ENCODE assay signal across 25 cellular contexts in the genomic region with DNA sequence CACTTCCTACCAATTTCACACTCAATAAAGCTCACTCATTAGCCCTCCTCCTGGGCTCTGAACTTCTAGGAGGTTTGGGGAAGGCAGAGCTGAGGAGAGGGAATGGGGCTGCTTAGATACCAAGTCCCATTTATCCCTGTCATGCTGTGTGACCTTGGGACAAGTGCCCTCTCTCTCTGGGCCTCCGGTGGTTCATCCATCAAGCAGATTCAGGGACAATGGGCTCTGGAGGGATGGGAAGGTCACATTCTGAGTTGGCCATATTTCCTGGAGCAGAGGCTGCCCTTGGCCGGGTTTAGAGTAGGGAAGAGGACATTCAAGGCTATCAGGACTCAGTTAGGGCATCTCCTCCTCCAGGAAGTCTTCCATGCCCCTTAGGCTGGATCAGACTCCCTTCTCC.
"Had no signal": no experiment of that assay in that cellular context is flagged by ENCODE, and none has a peak within 500 bp of the region (broad histone marks: within the 10 kb centered on the region; RNA-seq: fewer than 3 reads in every experiment).

No MANE protein-coding gene starts in this region.

- ATAC-seq: esophagus mucosa; gastrocnemius medialis; mucosa of descending colon; naive thymus-derived CD4-positive, alpha-beta T cell; stimulated activated memory B cell treated with anti-CD40 and anti-IgM and Interleukin-4, amounts not matched to agents 10 μg/mL and 1 μg/mL and 100 μg/mL, for 72 hours; stimulated activated naive CD8-positive, alpha-beta T cell treated with anti-CD3 and anti-CD28 coated beads, Interleukin-15, Interleukin-2, amounts not matched to agents 100 U/mL and 50 U/mL, for 24 hours; upper lobe of right lung had no signal

- FAIRE-seq: islet of Langerhans had no signal

- H3K36me3 ChIP-seq: gastrocnemius medialis, left lung, ovary, thoracic aorta, transverse colon, upper lobe of right lung, vagina had no signal

- H3K4me3 ChIP-seq: gastrocnemius medialis, left lung, mucosa of descending colon, ovary, psoas muscle, sigmoid colon, thoracic aorta, transverse colon, upper lobe of right lung, vagina had no signal

- H3K9me3 ChIP-seq: gastrocnemius medialis, left lung, mucosa of descending colon, ovary, psoas muscle, sigmoid colon, thoracic aorta, transverse colon, upper lobe of right lung, vagina had no signal

- H3K27me3 ChIP-seq: gastrocnemius medialis, ovary, sigmoid colon, transverse colon, upper lobe of right lung, vagina had no signal

- H3K4me1 ChIP-seq: vagina had no signal

- DNase-seq: cortex of kidney; effector CD4-positive, alpha-beta T cell; foreskin fibroblast; gastrocnemius medialis; left cardiac atrium; left lung; mesenchymal stem cell; mucosa of descending colon; naive thymus-derived CD4-positive, alpha-beta T cell; nephron progenitor cell; occipital lobe; ovary; psoas muscle; right cardiac atrium; sigmoid colon; stimulated activated CD4-positive, alpha-beta T cell treated with anti-CD3 and anti-CD28 coated beads, Interleukin-4, amount 100 ng/mL, for 4 hours; stimulated activated naive CD8-positive, alpha-beta T cell treated with anti-CD3 and anti-CD28 coated beads, Interleukin-15, Interleukin-2, amounts not matched to agents 100 U/mL and 50 U/mL, for 24 hours; substantia nigra; transverse colon; upper lobe of right lung had no signal

- H3K27ac ChIP-seq: gastrocnemius medialis, psoas muscle, thoracic aorta, transverse colon, vagina had no signal
